In the genomic region with DNA sequence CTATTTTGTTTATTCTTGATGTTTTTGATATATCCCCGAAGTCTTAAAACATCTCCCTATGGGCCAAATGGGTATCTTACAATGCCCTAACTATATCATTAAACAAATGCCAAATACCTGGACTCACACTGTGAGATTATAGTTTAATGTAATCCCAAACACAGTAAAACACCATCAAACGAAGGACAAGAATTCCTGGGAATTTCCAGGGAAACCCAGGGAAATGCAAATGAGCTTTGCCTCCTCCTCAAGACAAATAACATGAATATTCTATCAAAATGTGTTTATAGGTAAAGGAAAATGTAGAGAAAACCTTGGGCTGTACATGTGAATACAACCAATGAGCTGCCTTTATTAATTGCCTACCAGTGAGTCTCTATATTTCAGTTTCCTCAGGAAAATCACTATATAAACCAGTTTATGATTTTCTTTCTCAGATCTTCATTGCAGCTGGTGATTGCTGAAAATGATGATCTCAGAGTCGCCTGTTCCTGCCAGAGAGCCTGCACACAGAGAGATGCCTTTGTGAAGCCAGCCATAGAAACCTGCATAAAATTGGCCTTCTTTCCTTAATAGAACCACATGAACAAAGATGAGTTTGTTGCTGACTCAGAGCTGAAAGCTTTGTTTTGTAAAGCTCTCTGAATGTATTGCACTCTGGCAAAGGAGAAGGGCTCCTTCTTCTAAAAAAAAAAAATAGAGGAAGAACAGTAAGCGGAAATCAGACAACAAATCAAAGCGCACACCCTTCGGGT, we compare ENCODE assay signal across 11 cellular contexts.
DNase-seq lines count a peak whose midpoint lies in the region; ATAC-seq, FAIRE-seq and TF ChIP-seq lines count a peak whose summit lies in the region.
"Had no signal": no experiment of that assay in that cellular context is flagged by ENCODE, and none has a peak within 500 bp of the region (broad histone marks: within the 10 kb centered on the region; RNA-seq: fewer than 3 reads in every experiment).

No MANE protein-coding gene starts in this region.

- no peaks in the 10 kb centered on the region for H3K27me3 Mint-ChIP-seq in CD4-positive, alpha-beta T cell

- no peak for TF ChIP-seq CTCF in kidney epithelial cell (IDR thresholded peaks at IDR 0.05; ENCODE audit: insufficient read depth, low read length, poor library complexity, severe bottlenecking)
- no peak for TF ChIP-seq CTCF in CD4-positive, alpha-beta T cell (IDR thresholded peaks at IDR 0.05)
- TF ChIP-seq CTCF in pancreas (IDR thresholded peaks at IDR 0.05) = no peak

- H3K27ac Mint-ChIP-seq in CD4-positive, alpha-beta T cell = no peak overlapping the region

- no peaks in the 10 kb centered on the region for H3K4me1 Mint-ChIP-seq in CD4-positive, alpha-beta T cell (ENCODE audit: low read depth)

- DNase-seq in NCI-H2227 treated with DMSO at 0.1 percent for 48 hours (lab: John Stamatoyannopoulos, UW) = peak; percentile 20
- DNase-seq in cerebellum (ENCODE audit: low spot score) = peak; percentile 4
- DNase-seq in kidney epithelial cell (ENCODE audit: low read depth) = peak; percentile 35
- DNase-seq in substantia nigra (lab: John Stamatoyannopoulos, UW) = peak in 39 of 49 donors; percentile 5 to 83 (median 44)
- DNase-seq in dedifferentiated amniotic fluid mesenchymal stem cell (ENCODE audit: extremely low spot score) = no peak
- DNase-seq in CD4-positive, alpha-beta T cell = no peak
- DNase-seq in pancreas = no peak
- DNase-seq: brain microvascular endothelial cell, NCI-H2081 treated with DMSO at 0.1 percent for 48 hours, RPMI8226 had no signal

- H3K36me3 ChIP-seq in kidney epithelial cell (ENCODE audit: control insufficient read depth, insufficient read depth, low read length) (no peaks in the 10 kb centered on the region), pancreas (no peaks in the 10 kb centered on the region)
- H3K36me3 ChIP-seq: brain microvascular endothelial cell had no signal

- no peak overlapping the region for H3K4me3 ChIP-seq in kidney epithelial cell (ENCODE audit: low read depth, low read length)
- H3K4me3 ChIP-seq in pancreas = no peak overlapping the region
- H3K4me3 ChIP-seq: lung had no signal

- no peak for ATAC-seq in CD4-positive, alpha-beta T cell (ENCODE audit: poor library complexity)
- ATAC-seq in pancreas = no peak

- intact Hi-C loops in CD4-positive, alpha-beta T cell (cut with DNase I, micrococcal nuclease) = no loop called here
- intact Hi-C loops in pancreas (cut with DNase I) = no loop called here

- 74 to 76% methylated on average over 6 of the region's 6 CpGs for WGBS in pancreas, 2 donors

- H3K36me3 Mint-ChIP-seq in CD4-positive, alpha-beta T cell (ENCODE audit: low read depth) = no peaks in the 10 kb centered on the region

- no peak for FAIRE-seq in pancreas (lab: Jason Lieb, UNC)

- no peak overlapping the region for H3K4me3 Mint-ChIP-seq in CD4-positive, alpha-beta T cell

- no peaks in the 10 kb centered on the region for H3K4me1 ChIP-seq in pancreas

- POLR2A ChIA-PET in CD4-positive, alpha-beta T cell (lab: Charles Lee) = no interaction called here

- peak overlapping the region; percentile 28 for H3K27ac ChIP-seq in substantia nigra (ENCODE audit: low read depth, low read length, poor library complexity, severe bottlenecking)
- H3K27ac ChIP-seq in CD4-positive, alpha-beta T cell (ENCODE audit: low read depth, low read length) = no peak overlapping the region
- H3K27ac ChIP-seq in pancreas = no peak overlapping the region
- H3K27ac ChIP-seq: brain microvascular endothelial cell had no signal

- H3K9me3 ChIP-seq in CD4-positive, alpha-beta T cell (ENCODE audit: control insufficient read depth, low read length) = no peaks in the 10 kb centered on the region
- H3K9me3 ChIP-seq in pancreas = no peaks in the 10 kb centered on the region

- CTCF ChIA-PET in CD4-positive, alpha-beta T cell (lab: Charles Lee) = no interaction called here

- H3K27me3 ChIP-seq in kidney epithelial cell (ENCODE audit: control insufficient read depth, insufficient read depth, low read length) (no peaks in the 10 kb centered on the region), pancreas (no peaks in the 10 kb centered on the region)
- H3K27me3 ChIP-seq in CD4-positive, alpha-beta T cell (ENCODE audit: control insufficient read depth, insufficient read depth, low read length) = no peaks in the 10 kb centered on the region
- H3K27me3 ChIP-seq: brain microvascular endothelial cell had no signal

- peaks cover 7% of the 10 kb centered on the region for H3K9me3 Mint-ChIP-seq in CD4-positive, alpha-beta T cell

Comparison
In these comparisons a context has a peak if more than half of its experiments do, and no peak if none do; other contexts are left out.
1. DNase-seq: peak in NCI-H2227 treated with DMSO at 0.1 percent for 48 hours (single experiment), cerebellum (single experiment), kidney epithelial cell (single experiment) and substantia nigra (39 of 49); none in dedifferentiated amniotic fluid mesenchymal stem cell (single experiment), CD4-positive, alpha-beta T cell (0 of 10) and pancreas (0 of 6).